In the genomic region with DNA sequence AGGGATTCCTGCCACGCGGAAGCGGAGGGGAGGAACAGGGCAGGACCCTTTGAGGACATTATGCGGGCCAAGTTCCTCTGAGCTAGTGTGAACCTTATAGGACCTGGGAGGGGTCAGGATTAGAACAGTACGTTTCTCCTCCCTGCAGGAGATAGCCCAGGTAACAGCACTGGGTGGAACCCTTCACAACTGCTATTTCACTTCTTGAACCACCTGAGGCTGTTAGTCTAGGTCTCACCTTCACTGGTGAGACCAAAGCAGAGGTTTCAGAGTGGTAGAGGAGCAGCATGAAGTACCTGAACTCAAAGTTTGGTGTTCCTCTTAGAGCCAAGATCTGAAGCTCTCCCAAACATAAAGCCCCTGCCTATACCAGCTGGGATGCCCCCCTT, we compare ENCODE assay signal across 9 cellular contexts. TPM values are rescaled to one million over a fixed set of nuclear protein-coding genes. Genes with fewer than 3 reads are reported as not detected.
A peak's percentile ranks its signal among the peaks of the same experiment; 100 is the strongest.
DNase-seq lines count a peak whose midpoint lies in the region; ATAC-seq, FAIRE-seq and TF ChIP-seq lines count a peak whose summit lies in the region.
"Had no signal": no experiment of that assay in that cellular context is flagged by ENCODE, and none has a peak within 500 bp of the region (broad histone marks: within the 10 kb centered on the region; RNA-seq: fewer than 3 reads in every experiment).

No MANE protein-coding gene starts in this region.

- no peak for TF ChIP-seq CTCF in GM12878 (IDR thresholded peaks at IDR 0.05 in 2 of 3, conservative IDR thresholded peaks at IDR 0.05 in 1 of 3; ENCODE audit: control insufficient read depth in 2 of 3, extremely low read depth in 1 of 3, insufficient read depth in 1 of 3, low read depth in 3 of 3, low read length in 3 of 3)
- no peak for TF ChIP-seq CTCF in lower lobe of right lung (IDR thresholded peaks at IDR 0.05)
- no peak for TF ChIP-seq CTCF in tibial artery (IDR thresholded peaks at IDR 0.05)

- peaks cover 64% of the 10 kb centered on the region for H3K4me1 Mint-ChIP-seq in activated T-cell treated with anti-CD3 and anti-CD28 coated beads, Interleukin-2, amount 50 U/mL, for 24 hours (ENCODE audit: low read depth)

- WGBS in GM12878 (ENCODE audit: insufficient coverage, insufficient replicate concordance, low lambda C conversion rate, missing lambda C conversion rate), result 13% methylated on average over 5 of the region's 5 CpGs

- H3K36me3 ChIP-seq in GM12878 (ENCODE audit: control insufficient read depth in 2 of 2, insufficient read depth in 2 of 2, low read length in 1 of 2) (peaks cover 18 to 32% of the 10 kb centered on the region in 2 experiments), lower lobe of right lung (peaks cover 58% of the 10 kb centered on the region), tibial artery (peaks cover 12 to 51% (median 45%) of the 10 kb centered on the region in 3 donors)

- TF ChIP-seq POLR2A in GM12878 (IDR thresholded peaks at IDR 0.05; ENCODE audit: low read depth, low read length), result no peak; the same call in 1 of the 2 replicates

- peak overlapping the region; percentile 92 for H3K27ac Mint-ChIP-seq in activated T-cell treated with anti-CD3 and anti-CD28 coated beads, Interleukin-2, amount 50 U/mL, for 24 hours

- no peak for TF ChIP-seq EP300 in GM12878 (IDR thresholded peaks at IDR 0.05; ENCODE audit: borderline replicate concordance in 1 of 2, control insufficient read depth in 1 of 2, low read depth in 2 of 2, low read length in 2 of 2)

- no peaks in the 10 kb centered on the region for H3K27me3 ChIP-seq in GM12878 (replicated peaks in 1 of 2; ENCODE audit: control insufficient read depth in 2 of 2, insufficient read depth in 2 of 2, low read length in 1 of 2)
- H3K27me3 ChIP-seq in lower lobe of right lung (ENCODE audit: low read depth), result no peaks in the 10 kb centered on the region
- no peaks in the 10 kb centered on the region for H3K27me3 ChIP-seq in tibial artery

- POLR2A ChIA-PET in GM12878 (lab: Charles Lee), result interaction anchor here (0.7 to 3.0 kb wide), 8 partner anchors 9 to 147 kb away, joined by 3 to 23 read pairs (median 6); partner anchors contain the start of genes ANKHD1, APBB3 and SRA1

- in situ Hi-C loops in GM12878 (cut with MboI), result no loop called here

- H3K4me3 ChIP-seq in GM12878 (peak overlapping the region; percentile 66; the same call in 1 of the 2 replicates), lower lobe of right lung (peak overlapping the region; percentile 61), tibial artery (peak overlapping the region; percentile 58 to 80)

- intact Hi-C loops in GM12878 (cut with micrococcal nuclease; ENCODE audit: unreplicated experiment) (no loop called here), lower lobe of right lung (cut with DNase I) (no loop called here), tibial artery (cut with DNase I; ENCODE audit: low total_unique reads) (loop anchor here (5.0 to 10.0 kb wide), 2 partner anchors 99 to 147 kb away; partner anchors contain the start of genes HARS1, HARS2, IK and NDUFA2)

- H3K4me1 ChIP-seq in GM12878 (ENCODE audit: control insufficient read depth, insufficient read depth, low read length) (peaks cover 19% of the 10 kb centered on the region), lower lobe of right lung (peaks cover 37% of the 10 kb centered on the region), tibial artery (peaks cover 13 to 28% (median 25%) of the 10 kb centered on the region in 4 donors)

- H2AFZ ChIP-seq in GM12878 (ENCODE audit: control insufficient read depth, low read depth, low read length), result no peak overlapping the region; the same call in 1 of the 2 replicates

- SMC1A ChIA-PET in GM12878 (lab: Charles Lee; ENCODE audit: uncharacterized antibody, unreplicated experiment), result interaction anchor here (0.8 to 2.3 kb wide), 10 partner anchors 10 to 171 kb away, joined by 3 to 9 read pairs (median 4); partner anchors contain the start of genes HARS1 and HARS2

- no peak for DNase-seq in activated T-cell treated with anti-CD3 and anti-CD28 coated beads, Interleukin-2, amount 50 U/mL, for 24 hours
- DNase-seq in activated T-cell treated with anti-CD3 and anti-CD28 coated beads, Interleukin-2, amount 50 U/mL, for 48 hours, result no peak
- DNase-seq in GM12878 (ENCODE audit: low read depth, low spot score), result no peak
- no peak for DNase-seq in lower lobe of right lung
- DNase-seq in tibial artery, result no peak
- DNase-seq in activated CD4-positive, alpha-beta T cell treated with anti-CD3 and anti-CD28 coated beads for 4 hours, result no peak
- no peak for DNase-seq in NCI-H446 treated with DMSO at 0.1 percent for 48 hours (lab: John Stamatoyannopoulos, UW)
- DNase-seq: NK-92 treated with Interleukin-12 subunit alpha and Interleukin-12 subunit beta, amount 100 ng/mL, for 24 hours had no signal

- peak overlapping the region; percentile 78 for H3K4me3 Mint-ChIP-seq in activated T-cell treated with anti-CD3 and anti-CD28 coated beads, Interleukin-2, amount 50 U/mL, for 24 hours

- no TSS peak for BruUV-seq in GM12878 (replicated peaks; lab: Mats Ljungman, UMichigan)

- peak overlapping the region; percentile 100 for H3K4me2 ChIP-seq in GM12878 (ENCODE audit: control insufficient read depth, insufficient read depth)

- RAD21 ChIA-PET in GM12878 (lab: Charles Lee; ENCODE audit: unreplicated experiment), result interaction anchor here (1.1 to 2.1 kb wide), 4 partner anchors 10 to 146 kb away, joined by 3 to 7 read pairs (median 4); no protein-coding TSS in a partner anchor

- peak overlapping the region; percentile 66 for H3K9ac ChIP-seq in GM12878 (ENCODE audit: control insufficient read depth, insufficient read depth, low read length)

- no peaks in the 10 kb centered on the region for H3K27me3 Mint-ChIP-seq in activated T-cell treated with anti-CD3 and anti-CD28 coated beads, Interleukin-2, amount 50 U/mL, for 24 hours

- H3K27ac ChIP-seq in GM12878 (ENCODE audit: control insufficient read depth, insufficient read depth) (peak overlapping the region; percentile 77), lower lobe of right lung (peak overlapping the region; percentile 96), tibial artery (peak overlapping the region; percentile 93 to 99)

- CTCF ChIA-PET in GM12878 (lab: Yijun Ruan, JAX), result interaction anchor here (0.6 to 2.4 kb wide), 10 partner anchors 9 to 227 kb away, joined by 3 to 9 read pairs (median 7); partner anchors contain the start of genes SRA1, TMCO6 and ZMAT2

- peaks cover 87% of the 10 kb centered on the region for H3K36me3 Mint-ChIP-seq in activated T-cell treated with anti-CD3 and anti-CD28 coated beads, Interleukin-2, amount 50 U/mL, for 24 hours (ENCODE audit: low read depth)

- peaks cover 8% of the 10 kb centered on the region for H3K79me2 ChIP-seq in GM12878 (ENCODE audit: control insufficient read depth, insufficient read depth, low read length)

- no peak for TF ChIP-seq RAD21 in GM12878 (IDR thresholded peaks at IDR 0.05; ENCODE audit: insufficient read depth, low read depth, low read length)

- no peak for FAIRE-seq in GM12878 (lab: Jason Lieb, UNC)

- H3K9me3 ChIP-seq in GM12878 (replicated peaks; ENCODE audit: control insufficient read depth, insufficient read depth, low read length) (no peaks in the 10 kb centered on the region), lower lobe of right lung (no peaks in the 10 kb centered on the region), tibial artery (no peaks in the 10 kb centered on the region)

- no peaks in the 10 kb centered on the region for H4K20me1 ChIP-seq in GM12878 (ENCODE audit: control insufficient read depth, insufficient read depth)

- ATAC-seq in GM12878 (peak; percentile 12), lower lobe of right lung (peak; percentile 72 to 76), GM21786 (IDR thresholded peaks at IDR 0.05; ENCODE audit: unreplicated experiment) (no peak)

- no peaks in the 10 kb centered on the region for H3K9me3 Mint-ChIP-seq in activated T-cell treated with anti-CD3 and anti-CD28 coated beads, Interleukin-2, amount 50 U/mL, for 24 hours

RNA-seq across cellular contexts. Expression of gene EIF4EBP3, which starts 0.8 kb away (rescaled TPM):
- total RNA-seq in GM12878 (2013; cell fraction: nucleolus; rRNA removed), result not detected in 2 replicates
- total RNA-seq in GM12878 (2014; rRNA removed) (2.0 and 3.7 TPM in 2 replicates), GM12878 (2014; rRNA removed; fragmentation: Illumina TruSeq; extraction: Trizol) (2.9 and 3.6 TPM in 2 replicates), GM12878 (2021) (6.2 and 9.3 TPM in 2 replicates), lower lobe of right lung (19.3 TPM)
- polyA plus RNA-seq in GM12878 (2011; ENCODE audit: low read depth), result 4.1 TPM
- polyA plus RNA-seq in GM12878 (2011; rRNA removed) (2.8 and 3.5 TPM in 2 replicates), GM12878 (2014; fragmentation: Illumina TruSeq; extraction: Trizol) (2.2 and 4.6 TPM in 2 replicates), GM12878 (2014; fragmentation: Nextera tagmentation; extraction: Ambion mirVana) (10 to 100 TPM in 1 of 2 experiments, 1 to 10 TPM in 1; 6.3 to 16.1 TPM), GM12878 (2014; rRNA removed) (7.5 and 8.3 TPM in 2 replicates), GM12878 (2016; fragmentation: Nextera tagmentation; extraction: Ambion mirVana) (10 to 100 TPM in 1 of 2 experiments, 1 to 10 TPM in 1; 9.5 to 10.2 TPM)
- 2.5 and 3.4 TPM in 2 replicates for polyA plus RNA-seq in GM12878 (2011; cell fraction: cytosol; rRNA removed)
- polyA plus RNA-seq in GM12878 (2011; cell fraction: nucleus; rRNA removed), result 2.5 and 4.2 TPM in 2 replicates
- 14.4 and 18.4 TPM in 2 replicates for polyA plus RNA-seq in GM12878 (2012)
- polyA minus RNA-seq in GM12878 (2011; rRNA and poly(A)+ RNA removed), result 2.2 and 2.6 TPM in 2 replicates
- polyA minus RNA-seq in GM12878 (2011; cell fraction: cytosol; rRNA and poly(A)+ RNA removed), result 3.7 TPM in 1 of 2 replicates, not detected in the other
- polyA minus RNA-seq in GM12878 (2011; cell fraction: nucleus; rRNA and poly(A)+ RNA removed), result 1.6 TPM in 1 of 2 replicates, not detected in the other

RNA-seq across cellular contexts. Expression of gene SRA1, which starts 9.0 kb away (rescaled TPM):
- total RNA-seq in GM12878 (2013; cell fraction: nucleolus; rRNA removed), result 20.3 and 22.3 TPM in 2 replicates
- total RNA-seq in GM12878 (2014; rRNA removed) (60.9 and 66.3 TPM in 2 replicates), GM12878 (2014; rRNA removed; fragmentation: Illumina TruSeq; extraction: Trizol) (41.3 and 43.4 TPM in 2 replicates), GM12878 (2021) (53.2 and 55.2 TPM in 2 replicates), lower lobe of right lung (21.4 TPM)
- polyA plus RNA-seq in GM12878 (2011; ENCODE audit: low read depth), result 29.9 TPM
- polyA plus RNA-seq in GM12878 (2011; rRNA removed) (36.6 and 44.3 TPM in 2 replicates), GM12878 (2014; fragmentation: Illumina TruSeq; extraction: Trizol) (51.0 and 56.9 TPM in 2 replicates), GM12878 (2014; fragmentation: Nextera tagmentation; extraction: Ambion mirVana) (10 to 100 TPM; 35.3 to 52.7 TPM), GM12878 (2014; rRNA removed) (59.7 and 61.2 TPM in 2 replicates), GM12878 (2016; fragmentation: Nextera tagmentation; extraction: Ambion mirVana) (100 to 1,000 TPM; 115 to 127 TPM)
- polyA plus RNA-seq in GM12878 (2011; cell fraction: cytosol; rRNA removed), result 46.4 and 51.0 TPM in 2 replicates
- 68.5 and 77.1 TPM in 2 replicates for polyA plus RNA-seq in GM12878 (2011; cell fraction: nucleus; rRNA removed)
- polyA plus RNA-seq in GM12878 (2012), result 37.7 and 41.4 TPM in 2 replicates
- 19.7 and 20.7 TPM in 2 replicates for polyA minus RNA-seq in GM12878 (2011; rRNA and poly(A)+ RNA removed)
- polyA minus RNA-seq in GM12878 (2011; cell fraction: cytosol; rRNA and poly(A)+ RNA removed), result 10.6 and 15.5 TPM in 2 replicates
- 13.1 and 24.1 TPM in 2 replicates for polyA minus RNA-seq in GM12878 (2011; cell fraction: nucleus; rRNA and poly(A)+ RNA removed)

RNA-seq across cellular contexts. Expression of gene APBB3, which starts 16.1 kb away (rescaled TPM):
- 92.4 and 112 TPM in 2 replicates for total RNA-seq in GM12878 (2013; cell fraction: nucleolus; rRNA removed)
- total RNA-seq in GM12878 (2014; rRNA removed), result 10.7 and 13.7 TPM in 2 replicates
- total RNA-seq in GM12878 (2014; rRNA removed; fragmentation: Illumina TruSeq; extraction: Trizol), result 6.1 and 6.2 TPM in 2 replicates
- 19.2 and 20.0 TPM in 2 replicates for total RNA-seq in GM12878 (2021)
- polyA plus RNA-seq in GM12878 (2011; ENCODE audit: low read depth), result 16.6 TPM
- polyA plus RNA-seq in GM12878 (2011; rRNA removed), result 25.0 and 33.3 TPM in 2 replicates
- 29.4 and 37.5 TPM in 2 replicates for polyA plus RNA-seq in GM12878 (2011; cell fraction: cytosol; rRNA removed)
- polyA plus RNA-seq in GM12878 (2011; cell fraction: nucleus; rRNA removed), result 292 and 410 TPM in 2 replicates
- 27.7 and 28.7 TPM in 2 replicates for polyA plus RNA-seq in GM12878 (2012)
- 8.1 and 11.1 TPM in 2 replicates for polyA plus RNA-seq in GM12878 (2014; fragmentation: Illumina TruSeq; extraction: Trizol)
- polyA plus RNA-seq in GM12878 (2014; fragmentation: Nextera tagmentation; extraction: Ambion mirVana), result under 1 TPM; 0.35 to 0.84 TPM
- 25.0 and 28.1 TPM in 2 replicates for polyA plus RNA-seq in GM12878 (2014; rRNA removed)
- 10 to 100 TPM; 15.0 to 15.6 TPM for polyA plus RNA-seq in GM12878 (2016; fragmentation: Nextera tagmentation; extraction: Ambion mirVana)
- polyA minus RNA-seq in GM12878 (2011; rRNA and poly(A)+ RNA removed), result 34.0 and 38.3 TPM in 2 replicates
- 7.1 and 8.5 TPM in 2 replicates for polyA minus RNA-seq in GM12878 (2011; cell fraction: cytosol; rRNA and poly(A)+ RNA removed)
- polyA minus RNA-seq in GM12878 (2011; cell fraction: nucleus; rRNA and poly(A)+ RNA removed), result 49.9 and 76.9 TPM in 2 replicates
- total RNA-seq in lower lobe of right lung, result 25.1 TPM

RNA-seq across cellular contexts. Expression of gene SLC35A4, which starts 16.3 kb away (rescaled TPM):
- total RNA-seq in GM12878 (2013; cell fraction: nucleolus; rRNA removed), result 21.0 and 26.2 TPM in 2 replicates
- 36.9 and 44.6 TPM in 2 replicates for total RNA-seq in GM12878 (2014; rRNA removed)
- 22.2 and 23.8 TPM in 2 replicates for total RNA-seq in GM12878 (2014; rRNA removed; fragmentation: Illumina TruSeq; extraction: Trizol)
- 133 and 134 TPM in 2 replicates for total RNA-seq in GM12878 (2021)
- 164 TPM for polyA plus RNA-seq in GM12878 (2011; ENCODE audit: low read depth)
- 57.1 and 167 TPM in 2 replicates for polyA plus RNA-seq in GM12878 (2011; rRNA removed)
- 166 and 217 TPM in 2 replicates for polyA plus RNA-seq in GM12878 (2011; cell fraction: cytosol; rRNA removed)
- polyA plus RNA-seq in GM12878 (2011; cell fraction: nucleus; rRNA removed), result 93.5 and 103 TPM in 2 replicates
- polyA plus RNA-seq in GM12878 (2012), result 83.8 and 159 TPM in 2 replicates
- 145 and 150 TPM in 2 replicates for polyA plus RNA-seq in GM12878 (2014; fragmentation: Illumina TruSeq; extraction: Trizol)
- polyA plus RNA-seq in GM12878 (2014; fragmentation: Nextera tagmentation; extraction: Ambion mirVana), result 10 to 100 TPM; 27.8 to 31.7 TPM
- 96.4 and 103 TPM in 2 replicates for polyA plus RNA-seq in GM12878 (2014; rRNA removed)
- 100 to 1,000 TPM; 132 to 154 TPM for polyA plus RNA-seq in GM12878 (2016; fragmentation: Nextera tagmentation; extraction: Ambion mirVana)
- polyA minus RNA-seq in GM12878 (2011; rRNA and poly(A)+ RNA removed), result 119 and 156 TPM in 2 replicates
- 28.9 and 34.4 TPM in 2 replicates for polyA minus RNA-seq in GM12878 (2011; cell fraction: cytosol; rRNA and poly(A)+ RNA removed)
- polyA minus RNA-seq in GM12878 (2011; cell fraction: nucleus; rRNA and poly(A)+ RNA removed), result 21.9 and 29.4 TPM in 2 replicates
- 71.8 TPM for total RNA-seq in lower lobe of right lung
